ENCODE assay signal across 8 cellular contexts in the genomic region with DNA sequence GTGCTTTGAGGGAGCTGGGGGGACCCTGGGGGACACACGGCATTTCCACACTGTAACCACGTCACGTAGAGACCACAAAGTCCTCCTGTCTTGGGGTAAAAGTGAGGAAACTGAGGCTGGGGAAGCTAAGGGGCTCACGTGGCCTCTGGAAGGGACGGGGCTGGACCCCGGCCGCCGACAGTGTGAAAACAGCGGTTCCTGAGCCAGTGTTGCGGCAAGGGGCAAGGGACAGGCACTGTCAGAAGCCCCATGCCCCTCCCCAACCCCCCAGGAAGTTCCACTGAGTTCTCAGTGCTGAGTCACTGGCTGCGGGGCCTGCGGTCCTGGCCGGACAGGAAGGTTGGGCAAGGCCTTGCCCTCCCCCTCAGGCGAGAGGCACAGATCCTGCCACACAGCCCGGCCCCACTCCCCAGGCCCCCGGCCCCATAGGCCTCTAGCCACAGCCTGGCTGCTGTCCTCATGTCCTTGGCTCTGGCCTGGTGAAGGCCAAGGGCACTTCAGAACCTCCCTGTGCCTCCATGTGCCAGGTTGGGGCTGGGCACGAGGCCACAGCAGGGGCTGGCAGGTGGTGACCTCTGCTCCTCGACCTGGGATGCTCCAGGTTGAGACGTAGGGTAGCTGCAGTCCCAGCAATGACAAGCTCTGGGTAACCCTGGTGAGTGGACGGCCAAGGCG. TPM values are rescaled to one million over a fixed set of nuclear protein-coding genes. Genes with fewer than 3 reads are reported as not detected.
A peak's percentile ranks its signal among the peaks of the same experiment; 100 is the strongest.
DNase-seq lines count a peak whose midpoint lies in the region; ATAC-seq lines count a peak whose summit lies in the region.

No MANE protein-coding gene starts in this region.

- peaks cover 3% of the 10 kb centered on the region; the same call in 1 of the 2 replicates for H3K79me2 ChIP-seq in GM23248 (ENCODE audit: insufficient read depth)

- H3K27me3 ChIP-seq in GM23248 (replicated peaks; ENCODE audit: insufficient read depth): no peaks in the 10 kb centered on the region
- no peaks in the 10 kb centered on the region for H3K27me3 ChIP-seq in skeletal muscle tissue (ENCODE audit: control insufficient read depth in 3 of 3, insufficient read depth in 3 of 3, low read length in 3 of 3)

- ATAC-seq in GM19452 (IDR thresholded peaks at IDR 0.05; ENCODE audit: unreplicated experiment): no peak
- no peak for ATAC-seq in HG03457 (IDR thresholded peaks at IDR 0.05; ENCODE audit: unreplicated experiment)

- peak; percentile 91 for DNase-seq in GM23248
- DNase-seq in SW 1271 (lab: John Stamatoyannopoulos, UW): peak; percentile 39 to 46
- DNase-seq in foreskin melanocyte: peak; percentile 66
- DNase-seq in NCI-H1417 treated with DMSO at 0.1 percent for 48 hours (lab: John Stamatoyannopoulos, UW): no peak
- no peak for DNase-seq in kidney glomerular epithelial cell (lab: John Stamatoyannopoulos, UW)

- no peak overlapping the region for H3K4me3 ChIP-seq in GM23248
- H3K4me3 ChIP-seq in skeletal muscle tissue (ENCODE audit: low read length in 3 of 3): no peak overlapping the region

- no peaks in the 10 kb centered on the region for H3K9me3 ChIP-seq in GM23248 (ENCODE audit: low read depth)
- H3K9me3 ChIP-seq in skeletal muscle tissue (ENCODE audit: control insufficient read depth in 3 of 3, low read length in 3 of 3): no peaks in the 10 kb centered on the region

- H3K4me2 ChIP-seq in GM23248 (ENCODE audit: unreplicated experiment): peak overlapping the region; percentile 69

- H3K9ac ChIP-seq in GM23248 (peak overlapping the region; percentile 69), skeletal muscle tissue (ENCODE audit: low read depth in 1 of 3, low read length in 3 of 3) (no peak overlapping the region)

- H2AFZ ChIP-seq in GM23248: no peak overlapping the region

- H3F3A ChIP-seq in GM23248 (ENCODE audit: insufficient read depth): peaks cover 6% of the 10 kb centered on the region; the same call in 1 of the 2 replicates

- H4K20me1 ChIP-seq in GM23248 (ENCODE audit: insufficient read depth): no peaks in the 10 kb centered on the region

- H3K36me3 ChIP-seq in GM23248 (ENCODE audit: low read depth) (no peaks in the 10 kb centered on the region), skeletal muscle tissue (ENCODE audit: control insufficient read depth in 3 of 3, insufficient read depth in 3 of 3, low read length in 3 of 3) (no peaks in the 10 kb centered on the region)

- WGBS in GM23248 (ENCODE audit: low coverage in 1 of 2, low lambda C conversion rate in 2 of 2, missing lambda C conversion rate in 2 of 2), 2 experiments: 49 to 71% methylated on average over 14 to 15 of the region's 21 CpGs

- in situ Hi-C loops in GM23248 (cut with MboI): no loop called here

- H3K9me2 ChIP-seq in GM23248 (ENCODE audit: insufficient read depth): no peaks in the 10 kb centered on the region

- H3K27ac ChIP-seq in GM23248: peak overlapping the region; percentile 91
- peak overlapping the region; percentile 75 for H3K27ac ChIP-seq in skeletal muscle tissue (ENCODE audit: low read depth, low read length)

- H3K4me1 ChIP-seq in GM23248 (ENCODE audit: insufficient read depth) (peaks cover 33% of the 10 kb centered on the region), skeletal muscle tissue (ENCODE audit: control insufficient read depth in 3 of 3, insufficient read depth in 3 of 3, low read length in 3 of 3) (peaks cover 27 to 36% (median 35%) of the 10 kb centered on the region in 3 donors)

RNA-seq across cellular contexts. Expression of gene CCDC57, which starts 5.0 kb away (rescaled TPM):
- total RNA-seq in GM23248 (2014; rRNA removed; shearing (Covaris generic)): 12.3 and 15.3 TPM in 2 replicates
- polyA plus RNA-seq in GM23248 (2016; fragmentation: Nextera tagmentation; extraction: Ambion mirVana): 6.2 and 10.6 TPM in 2 replicates
- 11.5 TPM for total RNA-seq in skeletal muscle tissue

RNA-seq across cellular contexts. Expression of gene SLC16A3, which starts 11.2 kb away (rescaled TPM):
- 550 and 595 TPM in 2 replicates for total RNA-seq in GM23248 (2014; rRNA removed; shearing (Covaris generic))
- 95.5 and 97.7 TPM in 2 replicates for polyA plus RNA-seq in GM23248 (2016; fragmentation: Nextera tagmentation; extraction: Ambion mirVana)
- total RNA-seq in skeletal muscle tissue: 13.0 TPM

RNA-seq across cellular contexts. Expression of gene CSNK1D, which starts 55.8 kb away (rescaled TPM):
- total RNA-seq in GM23248 (2014; rRNA removed; shearing (Covaris generic)): 24.5 and 35.1 TPM in 2 replicates
- 102 and 114 TPM in 2 replicates for polyA plus RNA-seq in GM23248 (2016; fragmentation: Nextera tagmentation; extraction: Ambion mirVana)
- total RNA-seq in skeletal muscle tissue: 21.4 TPM

Comparison
In these comparisons a context has a peak if more than half of its experiments do, and no peak if none do; other contexts are left out.
1. DNase-seq: peak in GM23248 (single experiment), SW 1271 (2 of 2) and foreskin melanocyte (single experiment); none in NCI-H1417 treated with DMSO at 0.1 percent for 48 hours (single experiment) and kidney glomerular epithelial cell (single experiment).
2. RNA of gene SLC16A3, which starts 11.2 kb away (total RNA-seq): 550 to 595 TPM in GM23248; 13.0 TPM in skeletal muscle tissue (single experiment); every median in the first group is over 10 times any median in the second.